In genomic region chr9:133534346-133535284, GRCh38 we compare ENCODE assay signal across 8 cellular contexts. TPM values are rescaled to one million over a fixed set of nuclear protein-coding genes. Genes with fewer than 3 reads are reported as not detected.
DNase-seq lines count a peak whose midpoint lies in the region; ATAC-seq and TF ChIP-seq lines count a peak whose summit lies in the region.

ADAMTSL2 (plus strand) TSS chr9:133534704; CDS start chr9:133536713, 2,009 bp downstream.

- H3K79me2 ChIP-seq in trophoblast cell (ENCODE audit: control insufficient read depth, insufficient read depth, low read length, poor library complexity) (no peaks in the 10 kb centered on the region), MM.1S (ENCODE audit: low read length) (no peaks in the 10 kb centered on the region)

- H3K4me1 ChIP-seq in cardiac muscle cell (ENCODE audit: low read depth) (peaks cover 41% of the 10 kb centered on the region), trophoblast cell (ENCODE audit: control insufficient read depth in 1 of 2, insufficient read depth in 2 of 2, low read length in 2 of 2) (peaks cover 19 to 20% of the 10 kb centered on the region in 2 experiments), MM.1S (ENCODE audit: low read length) (no peaks in the 10 kb centered on the region)

- H3K27me3 ChIP-seq in cardiac muscle cell (no peaks in the 10 kb centered on the region), trophoblast cell (ENCODE audit: insufficient read depth, low read length) (no peaks in the 10 kb centered on the region), MM.1S (replicated peaks; ENCODE audit: insufficient read depth, low read length) (peaks cover 98% of the 10 kb centered on the region)

- H4K20me1 ChIP-seq in MM.1S (ENCODE audit: insufficient read depth, low read length), result no peaks in the 10 kb centered on the region

- H4K8ac ChIP-seq in trophoblast cell (ENCODE audit: low read depth, low read length), result peak within 1 kb of the TSS; percentile 18

- no CpG with 5 or more reads among the region's 70 CpGs for WGBS in trophoblast cell (ENCODE audit: extremely low coverage, insufficient coverage, insufficient read length)

- peak within 1 kb of the TSS; percentile 56 for H4K91ac ChIP-seq in trophoblast cell (ENCODE audit: low read depth, low read length)

- H3K4me1 Mint-ChIP-seq in activated T-cell treated with anti-CD3 and anti-CD28 coated beads, Interleukin-2, amount 50 U/mL, for 4 hours (ENCODE audit: low read depth), result peaks cover 10% of the 10 kb centered on the region

- H3F3A ChIP-seq in MM.1S (ENCODE audit: insufficient read depth, low read length), result no peaks in the 10 kb centered on the region

- no peaks in the 10 kb centered on the region for H3K9me3 Mint-ChIP-seq in activated T-cell treated with anti-CD3 and anti-CD28 coated beads, Interleukin-2, amount 50 U/mL, for 4 hours

- peak within 1 kb of the TSS; percentile 67 for H3K4me2 ChIP-seq in trophoblast cell (ENCODE audit: low read length)
- H3K4me2 ChIP-seq in MM.1S (ENCODE audit: low read depth, low read length), result no peak within 1 kb of the TSS

- ATAC-seq in activated T-cell treated with anti-CD3 and anti-CD28 coated beads, Interleukin-2, amount 50 U/mL, for 4 hours, result peak; percentile 60 to 64
- ATAC-seq in GM21786 (IDR thresholded peaks at IDR 0.05; ENCODE audit: unreplicated experiment), result no peak

- no peak within 1 kb of the TSS for H4K12ac ChIP-seq in trophoblast cell (ENCODE audit: low read depth, low read length)

- H3K36me3 ChIP-seq in cardiac muscle cell, result no peaks in the 10 kb centered on the region
- H3K36me3 ChIP-seq in trophoblast cell (ENCODE audit: control insufficient read depth in 1 of 2, insufficient read depth in 2 of 2, low read length in 2 of 2), result peaks cover 0 to 5% of the 10 kb centered on the region in 2 experiments
- no peaks in the 10 kb centered on the region for H3K36me3 ChIP-seq in MM.1S (replicated peaks; ENCODE audit: insufficient read depth, low read length)

- DNase-seq in COLO668 (lab: John Stamatoyannopoulos, UW; ENCODE audit: unreplicated experiment) (peak; percentile 80), NCI-H1417 (lab: John Stamatoyannopoulos, UW) (peak; percentile 66 to 93 (median 91)), cardiac muscle cell (ENCODE audit: low read depth in 1 of 2, low spot score in 1 of 2) (peak; percentile 87 to 90), trophoblast cell (no peak), SW 1271 (lab: John Stamatoyannopoulos, UW) (no peak), MM.1S (no peak)
- peak; percentile 67 for DNase-seq in activated T-cell treated with anti-CD3 and anti-CD28 coated beads, Interleukin-2, amount 50 U/mL, for 4 hours

- H2BK120ac ChIP-seq in trophoblast cell (ENCODE audit: insufficient read depth, low read length, poor library complexity), result peak within 1 kb of the TSS; percentile 13

- H3K27me3 Mint-ChIP-seq in activated T-cell treated with anti-CD3 and anti-CD28 coated beads, Interleukin-2, amount 50 U/mL, for 4 hours (ENCODE audit: low read depth), result peaks cover 21% of the 10 kb centered on the region

- peak within 1 kb of the TSS; percentile 40 for H2AK5ac ChIP-seq in trophoblast cell (ENCODE audit: low read length)

- H2BK5ac ChIP-seq in trophoblast cell (ENCODE audit: low read depth, low read length, poor library complexity), result no peak within 1 kb of the TSS

- H3K9me3 ChIP-seq in cardiac muscle cell (ENCODE audit: low read depth) (no peaks in the 10 kb centered on the region), trophoblast cell (ENCODE audit: insufficient read depth, low read depth, low read length) (peaks cover 5% of the 10 kb centered on the region), MM.1S (replicated peaks; ENCODE audit: insufficient read depth, low read length) (no peaks in the 10 kb centered on the region)

- H3K4me3 ChIP-seq in cardiac muscle cell (peak within 1 kb of the TSS; percentile 22), trophoblast cell (ENCODE audit: low read depth, low read length) (peak within 1 kb of the TSS; percentile 60), MM.1S (ENCODE audit: low read length) (no peak within 1 kb of the TSS)

- H3K18ac ChIP-seq in trophoblast cell (ENCODE audit: low read length), result peak within 1 kb of the TSS; percentile 36

- TF ChIP-seq CTCF in cardiac muscle cell (IDR thresholded peaks at IDR 0.05; ENCODE audit: low read depth, low read length) (no peak), MM.1S (IDR thresholded peaks at IDR 0.05; ENCODE audit: low read length) (no peak)

- H3K79me1 ChIP-seq in trophoblast cell (ENCODE audit: low read length), result peaks cover 4% of the 10 kb centered on the region

- H2AFZ ChIP-seq in trophoblast cell (ENCODE audit: insufficient read depth, low read length, poor library complexity) (peak within 1 kb of the TSS; percentile 2), MM.1S (ENCODE audit: low read length) (no peak within 1 kb of the TSS)

- no peak within 1 kb of the TSS for H3K4ac ChIP-seq in trophoblast cell (ENCODE audit: low read depth, low read length)

- peak within 1 kb of the TSS; percentile 31 for H3K27ac ChIP-seq in cardiac muscle cell
- H3K27ac ChIP-seq in trophoblast cell (ENCODE audit: low read depth, low read length), result peak within 1 kb of the TSS; percentile 4
- H3K27ac ChIP-seq in MM.1S (ENCODE audit: low read length), result no peak within 1 kb of the TSS

- no peaks in the 10 kb centered on the region for H3K9me2 ChIP-seq in MM.1S (replicated peaks; ENCODE audit: insufficient read depth, low read length)

- H3K23ac ChIP-seq in trophoblast cell (ENCODE audit: low read length), result no peak within 1 kb of the TSS

- peak within 1 kb of the TSS; percentile 21 for H3K14ac ChIP-seq in trophoblast cell (ENCODE audit: low read length)

- H2BK12ac ChIP-seq in trophoblast cell (ENCODE audit: low read length), result peak within 1 kb of the TSS; percentile 19

- H3K4me3 Mint-ChIP-seq in activated T-cell treated with anti-CD3 and anti-CD28 coated beads, Interleukin-2, amount 50 U/mL, for 4 hours, result no peak within 1 kb of the TSS

- H3K36me3 Mint-ChIP-seq in activated T-cell treated with anti-CD3 and anti-CD28 coated beads, Interleukin-2, amount 50 U/mL, for 4 hours (ENCODE audit: insufficient read depth), result no peaks in the 10 kb centered on the region

- no peak within 1 kb of the TSS for H3K9ac ChIP-seq in trophoblast cell (ENCODE audit: low read length)
- no peak within 1 kb of the TSS for H3K9ac ChIP-seq in MM.1S (ENCODE audit: low read length)

RNA-seq across cellular contexts. Expression of gene ADAMTSL2, which starts in this region (rescaled TPM):
- under 1 TPM in 2 of 3 donors, not detected in 1; 0.08 to 0.14 TPM for total RNA-seq in activated T-cell treated with anti-CD3 and anti-CD28 coated beads, Interleukin-2, amount 50 U/mL, for 4 hours
- 27.2 and 38.3 TPM in 2 replicates for total RNA-seq in cardiac muscle cell
- polyA plus RNA-seq in cardiac muscle cell, result 13.6 and 18.4 TPM in 2 replicates
- polyA plus RNA-seq in trophoblast cell (2013), result 5.9 and 6.2 TPM in 2 replicates

Comparison
In these comparisons a context has a peak if more than half of its experiments do, and no peak if none do; other contexts are left out.
1. RNA of gene ADAMTSL2 (total RNA-seq): 27.2 to 38.3 TPM in cardiac muscle cell; 0.08 to 0.14 TPM in activated T-cell treated with anti-CD3 and anti-CD28 coated beads, Interleukin-2, amount 50 U/mL, for 4 hours; every median in the first group is over 10 times any median in the second.
2. Peak in DNase-seq and ATAC-seq in activated T-cell treated with anti-CD3 and anti-CD28 coated beads, Interleukin-2, amount 50 U/mL, for 4 hours; RNA of the gene not detected or under 1 TPM.
3. DNase-seq: peak in COLO668 (single experiment), NCI-H1417 (3 of 3) and cardiac muscle cell (2 of 2); none in trophoblast cell (0 of 2), SW 1271 (0 of 2) and MM.1S (single experiment).